In genomic region chr10:132637477-132638129, GRCh38 we compare ENCODE assay signal across 8 cellular contexts.
DNase-seq lines count a peak whose midpoint lies in the region; ATAC-seq and TF ChIP-seq lines count a peak whose summit lies in the region.

No MANE protein-coding gene starts in this region.

- peak; percentile 26 for DNase-seq in activated CD4-positive, alpha-beta T cell treated with anti-CD3 and anti-CD28 coated beads, Interleukin-2, amount 10 ng/mL, durations not matched to agents 7 days and 5 days
- no peak for DNase-seq in activated CD4-positive, alpha-beta T cell treated with anti-CD3 and anti-CD28 coated beads, Interleukin-2, amount 50 U/mL, for 4 hours
- DNase-seq in Peyer's patch (peak in 2 of 3 donors; percentile 43 to 53), colonic mucosa (no peak), left colon (peak in 1 of 2 donors; percentile 14), superior temporal gyrus (ENCODE audit: extremely low spot score) (peak; percentile 94)

- intact Hi-C loops in colonic mucosa (cut with DNase I) (loop anchor here (1.0 to 5.0 kb wide), 2 partner anchors 95 to 179 kb away; no protein-coding TSS in a partner anchor), left colon (cut with DNase I, micrococcal nuclease) (loop anchor here (2.0 to 10.0 kb wide), 4 partner anchors 103 to 243 kb away; partner anchors contain the start of genes INPP5A (in 1 of the 2) and PWWP2B (in 1 of the 2))

- peaks cover 2% of the 10 kb centered on the region for H3K9me3 Mint-ChIP-seq in activated CD4-positive, alpha-beta T cell treated with anti-CD3 and anti-CD28 coated beads, Interleukin-2, amount 10 ng/mL, durations not matched to agents 7 days and 5 days

- H3K27ac ChIP-seq in Peyer's patch = no peak overlapping the region
- H3K27ac ChIP-seq in colonic mucosa = no peak overlapping the region

- CTCF ChIA-PET in activated CD4-positive, alpha-beta T cell treated with anti-CD3 and anti-CD28 coated beads, Interleukin-2, amount 10 ng/mL, durations not matched to agents 7 days and 5 days (lab: Charles Lee) = interaction anchor here (1.5 kb wide), 1 partner anchor 177 kb away, joined by 5 read pairs; no protein-coding TSS in a partner anchor

- H3K4me1 ChIP-seq in Peyer's patch = peaks cover 0 to 44% (median 3%) of the 10 kb centered on the region in 4 donors
- H3K4me1 ChIP-seq in colonic mucosa = peaks cover 12% of the 10 kb centered on the region

- POLR2A ChIA-PET in activated CD4-positive, alpha-beta T cell treated with anti-CD3 and anti-CD28 coated beads, Interleukin-2, amount 10 ng/mL, durations not matched to agents 7 days and 5 days (lab: Charles Lee) = no interaction called here

- H3K36me3 ChIP-seq in Peyer's patch = no peaks in the 10 kb centered on the region
- no peaks in the 10 kb centered on the region for H3K36me3 ChIP-seq in colonic mucosa

- no peak overlapping the region for H3K4me3 Mint-ChIP-seq in activated CD4-positive, alpha-beta T cell treated with anti-CD3 and anti-CD28 coated beads, Interleukin-2, amount 10 ng/mL, durations not matched to agents 7 days and 5 days

- ATAC-seq in HG02938 (IDR thresholded peaks at IDR 0.05; ENCODE audit: unreplicated experiment) (peak; percentile 65), left colon (peak; percentile 48), HG02571 (IDR thresholded peaks at IDR 0.05; ENCODE audit: unreplicated experiment) (no peak)

- peaks cover 5% of the 10 kb centered on the region for H3K27me3 Mint-ChIP-seq in activated CD4-positive, alpha-beta T cell treated with anti-CD3 and anti-CD28 coated beads, Interleukin-2, amount 10 ng/mL, durations not matched to agents 7 days and 5 days

- H3K4me3 ChIP-seq in Peyer's patch (no peak overlapping the region), colonic mucosa (no peak overlapping the region)

- no peaks in the 10 kb centered on the region for H3K36me3 Mint-ChIP-seq in activated CD4-positive, alpha-beta T cell treated with anti-CD3 and anti-CD28 coated beads, Interleukin-2, amount 10 ng/mL, durations not matched to agents 7 days and 5 days (ENCODE audit: low read depth)

- no peak overlapping the region for H3K9ac ChIP-seq in colonic mucosa (ENCODE audit: low read depth in 2 of 2, low read length in 2 of 2)

- peak overlapping the region; percentile 21 for H3K27ac Mint-ChIP-seq in activated CD4-positive, alpha-beta T cell treated with anti-CD3 and anti-CD28 coated beads, Interleukin-2, amount 10 ng/mL, durations not matched to agents 7 days and 5 days

- H3K27me3 ChIP-seq in Peyer's patch (no peaks in the 10 kb centered on the region), colonic mucosa (no peaks in the 10 kb centered on the region)

- TF ChIP-seq POLR2A in Peyer's patch (IDR thresholded peaks at IDR 0.05) = no peak

- peaks cover 15% of the 10 kb centered on the region for H3K4me1 Mint-ChIP-seq in activated CD4-positive, alpha-beta T cell treated with anti-CD3 and anti-CD28 coated beads, Interleukin-2, amount 10 ng/mL, durations not matched to agents 7 days and 5 days

- H3K9me3 ChIP-seq in Peyer's patch = no peaks in the 10 kb centered on the region
- no peaks in the 10 kb centered on the region for H3K9me3 ChIP-seq in colonic mucosa

- peak; percentile 55 to 82 (median 74) for TF ChIP-seq CTCF in Peyer's patch (IDR thresholded peaks at IDR 0.05)
- peak; percentile 67 for TF ChIP-seq CTCF in colonic mucosa (IDR thresholded peaks at IDR 0.05)

Comparison
In these comparisons a context has a peak if more than half of its experiments do, and no peak if none do; other contexts are left out.
1. DNase-seq: peak in activated CD4-positive, alpha-beta T cell treated with anti-CD3 and anti-CD28 coated beads, Interleukin-2, amount 10 ng/mL, durations not matched to agents 7 days and 5 days (single experiment), Peyer's patch (2 of 3) and superior temporal gyrus (single experiment); none in activated CD4-positive, alpha-beta T cell treated with anti-CD3 and anti-CD28 coated beads, Interleukin-2, amount 50 U/mL, for 4 hours (0 of 2) and colonic mucosa (single experiment).